38 cellular contexts compared by ENCODE assay signal in the genomic region with DNA sequence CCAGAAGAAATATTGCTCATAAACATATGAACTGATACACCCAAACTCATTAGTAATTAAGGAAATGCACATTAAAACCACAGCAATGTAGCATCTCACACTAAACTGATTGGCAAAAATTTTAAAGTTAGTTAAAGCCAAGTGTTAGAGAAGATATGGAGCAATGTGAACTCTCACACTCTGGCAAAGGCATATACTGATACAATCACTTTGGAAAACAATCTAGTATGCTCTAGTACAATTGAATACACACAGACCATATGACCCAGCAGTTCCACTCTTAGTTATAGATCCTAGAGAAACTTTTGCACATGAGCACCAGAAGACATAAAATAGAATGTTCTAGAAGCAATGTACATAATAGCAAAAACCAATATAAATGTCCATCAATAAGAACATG. TPM values are rescaled to one million over a fixed set of nuclear protein-coding genes. Genes with fewer than 3 reads are reported as not detected.
"Had no signal": no experiment of that assay in that cellular context is flagged by ENCODE, and none has a peak within 500 bp of the region (broad histone marks: within the 10 kb centered on the region; RNA-seq: fewer than 3 reads in every experiment).

No MANE protein-coding gene starts in this region.

- H3K9ac ChIP-seq: KMS-11 had no signal

- H3K4me2 ChIP-seq: KMS-11 had no signal

- DNase-seq: Karpas-422, Kasumi-1, MG63, MM.1S, MV-4-11, NCI-H1048, NCI-H1092, NCI-H1092 treated with DMSO at 0.1 percent for 48 hours, NCI-H1105, NCI-H1105 treated with DMSO at 0.1 percent for 48 hours, NCI-H1417, NCI-H1417 treated with DMSO at 0.1 percent for 48 hours, NCI-H1436 treated with DMSO at 0.1 percent for 48 hours, NCI-H146, NCI-H1694, NCI-H1694 treated with DMSO at 0.1 percent for 48 hours, NCI-H187, NCI-H187 treated with DMSO at 0.1 percent for 48 hours, NCI-H1930, NCI-H2029, NCI-H2029 treated with DMSO at 0.1 percent for 48 hours, NCI-H2081, NCI-H2081 treated with DMSO at 0.1 percent for 48 hours, NCI-H2107, NCI-H2171, NCI-H2171 treated with DMSO at 0.1 percent for 48 hours, NCI-H2227 treated with DMSO at 0.1 percent for 48 hours, NCI-H226, NCI-H345, NCI-H446, NCI-H446 treated with DMSO at 0.1 percent for 48 hours, NCI-H510A, NCI-H510A treated with DMSO at 0.1 percent for 48 hours had no signal

- H3K9me3 ChIP-seq: MG63 had no signal

- H3K27me3 ChIP-seq: MG63 had no signal

- H3K36me3 ChIP-seq: MG63 had no signal

- H3K4me3 ChIP-seq: MG63 had no signal

- H3K27ac ChIP-seq: KMS-11 had no signal

RNA-seq across cellular contexts. Expression of a gene that starts 8.4 kb away (rescaled TPM):
- total RNA-seq: LHCN-M2, M059J, MCF 10A, NCI-H460 had no signal

RNA-seq across cellular contexts. Expression of a gene that starts 34.0 kb away (rescaled TPM):
- total RNA-seq: LHCN-M2, MCF 10A, NCI-H460 had no signal

RNA-seq across cellular contexts. Expression of a gene that starts 42.1 kb away (rescaled TPM):
- total RNA-seq: LHCN-M2, M059J, MCF 10A, NCI-H460 had no signal

RNA-seq across cellular contexts. Expression of a gene that starts 48.8 kb away (rescaled TPM):
- total RNA-seq: LHCN-M2, M059J, MCF 10A, NCI-H460 had no signal

RNA-seq across cellular contexts. Expression of a gene that starts 55.9 kb away (rescaled TPM):
- total RNA-seq: LHCN-M2, M059J, MCF 10A, NCI-H460 had no signal
